Comparison of ENCODE assay signal across 2 cellular contexts in the genomic region with DNA sequence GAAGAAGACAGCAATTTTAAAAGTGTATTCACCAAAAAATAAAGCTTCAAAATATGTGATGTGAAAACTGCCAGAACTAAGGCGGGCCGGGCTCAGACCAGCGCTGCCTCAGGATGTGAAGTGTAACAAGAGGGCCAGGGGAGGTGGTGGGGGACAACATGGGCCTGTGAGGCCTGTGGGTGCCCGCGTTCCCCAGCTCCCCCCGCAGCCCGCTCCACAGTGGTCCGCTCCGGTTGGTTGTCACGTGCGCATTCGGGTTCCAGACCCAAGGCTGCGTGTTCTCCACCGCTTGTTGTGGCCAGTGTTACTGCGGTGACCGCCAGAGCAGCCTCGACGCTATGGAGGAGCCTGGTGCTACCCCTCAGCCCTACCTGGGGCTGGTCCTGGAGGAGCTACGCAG. TPM values are rescaled to one million over a fixed set of nuclear protein-coding genes. Genes with fewer than 3 reads are reported as not detected.
"Had no signal": no experiment of that assay in that cellular context is flagged by ENCODE, and none has a peak within 500 bp of the region (broad histone marks: within the 10 kb centered on the region; RNA-seq: fewer than 3 reads in every experiment).

A gene with protein sequence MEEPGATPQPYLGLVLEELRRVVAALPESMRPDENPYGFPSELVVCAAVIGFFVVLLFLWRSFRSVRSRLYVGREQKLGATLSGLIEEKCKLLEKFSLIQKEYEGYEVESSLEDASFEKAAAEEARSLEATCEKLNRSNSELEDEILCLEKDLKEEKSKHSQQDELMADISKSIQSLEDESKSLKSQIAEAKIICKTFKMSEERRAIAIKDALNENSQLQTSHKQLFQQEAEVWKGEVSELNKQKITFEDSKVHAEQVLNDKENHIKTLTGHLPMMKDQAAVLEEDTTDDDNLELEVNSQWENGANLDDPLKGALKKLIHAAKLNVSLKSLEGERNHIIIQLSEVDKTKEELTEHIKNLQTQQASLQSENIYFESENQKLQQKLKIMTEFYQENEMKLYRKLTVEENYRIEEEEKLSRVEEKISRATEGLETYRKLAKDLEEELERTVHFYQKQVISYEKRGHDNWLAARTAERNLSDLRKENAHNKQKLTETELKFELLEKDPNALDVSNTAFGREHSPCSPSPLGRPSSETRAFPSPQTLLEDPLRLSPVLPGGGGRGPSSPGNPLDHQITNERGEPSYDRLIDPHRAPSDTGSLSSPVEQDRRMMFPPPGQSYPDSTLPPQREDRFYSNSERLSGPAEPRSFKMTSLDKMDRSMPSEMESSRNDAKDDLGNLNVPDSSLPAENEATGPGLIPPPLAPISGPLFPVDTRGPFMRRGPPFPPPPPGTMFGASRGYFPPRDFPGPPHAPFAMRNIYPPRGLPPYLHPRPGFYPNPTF (plus strand): TSS at position 301 of the 400 bp plus-strand sequence. CDS start 38 bp downstream, at position 339.

RNA-seq across cellular contexts. Expression of the gene that starts here (rescaled TPM):
- total RNA-seq: ascending aorta, cardiac muscle cell had no signal
